22 cellular contexts compared by ENCODE assay signal in the genomic region with DNA sequence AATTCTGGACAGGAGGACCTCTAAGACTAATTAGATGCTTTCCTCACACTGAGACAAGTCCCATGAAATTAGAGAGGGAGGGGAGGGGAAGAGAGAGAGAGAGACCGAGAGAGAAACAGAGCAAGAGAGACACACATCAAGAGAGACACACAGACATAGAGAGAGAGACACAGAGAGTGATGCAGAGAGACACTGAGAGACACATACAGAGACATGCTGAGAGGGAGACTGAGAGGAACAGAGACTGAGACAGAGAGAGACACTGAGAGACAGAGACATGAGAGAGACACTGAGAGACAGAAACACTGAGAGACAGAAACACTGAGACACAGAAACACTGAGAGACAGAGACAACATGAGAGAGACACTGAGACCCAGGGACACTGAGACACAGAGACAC.
"Had no signal": no experiment of that assay in that cellular context is flagged by ENCODE, and none has a peak within 500 bp of the region (broad histone marks: within the 10 kb centered on the region; RNA-seq: fewer than 3 reads in every experiment).

No MANE protein-coding gene starts in this region.

- H3K9me3 ChIP-seq: stomach, suprapubic skin, tibial nerve had no signal

- H3K27me3 Mint-ChIP-seq: activated T-cell treated with anti-CD3 and anti-CD28 coated beads, Interleukin-2, amount 50 U/mL, for 24 hours had no signal

- H3K27ac ChIP-seq: cardiac muscle cell, suprapubic skin had no signal

- DNase-seq: activated CD4-positive, alpha-beta T cell treated with anti-CD3 and anti-CD28 coated beads for 36 hours; activated CD4-positive, alpha-beta T cell treated with anti-CD3 and anti-CD28 coated beads, Interleukin-2, amount 50 U/mL, for 48 hours; activated CD4-positive, CD25-positive, alpha-beta regulatory T cell; activated CD8-positive, alpha-beta memory T cell treated with anti-CD3 and anti-CD28 coated beads, Interleukin-2, amount 50 U/mL, for 48 hours; activated T-cell treated with anti-CD3 and anti-CD28 coated beads, Interleukin-2, amount 50 U/mL, for 24 hours; anterior cingulate cortex; foreskin fibroblast; head of caudate nucleus; hippocampal formation; left cardiac atrium; naive thymus-derived CD4-positive, alpha-beta T cell; small intestine; stimulated activated CD4-positive, alpha-beta T cell treated with anti-CD3 and anti-CD28 coated beads, Interleukin-4, amount 100 ng/mL, for 24 hours; stomach had no signal

- H3K36me3 ChIP-seq: cardiac muscle cell, stomach, suprapubic skin, tibial nerve had no signal

- H3K4me3 ChIP-seq: cardiac muscle cell, stomach, suprapubic skin, tibial nerve had no signal

- H3K36me3 Mint-ChIP-seq: activated naive CD4-positive, alpha-beta T cell treated with anti-CD3 and anti-CD28 coated beads, Interleukin-2, amount 50 U/mL, for 72 hours; brain; mesothelial cell of epicardium; stimulated activated effector memory CD8-positive, alpha-beta T cell treated with anti-CD3 and anti-CD28 coated beads, Interleukin-12 subunit alpha, Interleukin-12 subunit beta, amount 100 ng/mL, for 72 hours had no signal

- H3K27me3 ChIP-seq: cardiac muscle cell, suprapubic skin, tibial nerve had no signal

- H3K27ac Mint-ChIP-seq: activated CD4-positive, alpha-beta T cell treated with anti-CD3 and anti-CD28 coated beads for 36 hours; activated naive CD4-positive, alpha-beta T cell treated with anti-CD3 and anti-CD28 coated beads, Interleukin-2, amount 50 U/mL, for 72 hours; activated T-cell treated with anti-CD3 and anti-CD28 coated beads, Interleukin-2, amount 50 U/mL, for 24 hours; activated T-helper 2 cell treated with anti-CD3 and anti-CD28 coated beads, Interferon-gamma antibody, Interleukin-2, Interleukin-4, amounts not matched to agents 10 μg/mL and 5 μg/mL and 100 μg/mL, durations not matched to agents 14 hours and 24 hours and 36 hours; mesothelial cell of epicardium; stimulated activated effector memory CD8-positive, alpha-beta T cell treated with anti-CD3 and anti-CD28 coated beads, Interleukin-12 subunit alpha, Interleukin-12 subunit beta, amount 100 ng/mL, for 72 hours had no signal

- H3K9me3 Mint-ChIP-seq: activated naive CD4-positive, alpha-beta T cell treated with anti-CD3 and anti-CD28 coated beads, Interleukin-2, amount 50 U/mL, for 72 hours; activated T-cell treated with anti-CD3 and anti-CD28 coated beads, Interleukin-2, amount 50 U/mL, for 24 hours; activated T-helper 2 cell treated with anti-CD3 and anti-CD28 coated beads, Interferon-gamma antibody, Interleukin-2, Interleukin-4, amounts not matched to agents 10 μg/mL and 5 μg/mL and 100 μg/mL, durations not matched to agents 14 hours and 24 hours and 36 hours; mesothelial cell of epicardium; stimulated activated effector memory CD8-positive, alpha-beta T cell treated with anti-CD3 and anti-CD28 coated beads, Interleukin-12 subunit alpha, Interleukin-12 subunit beta, amount 100 ng/mL, for 72 hours had no signal

- H3K4me3 Mint-ChIP-seq: activated CD4-positive, alpha-beta T cell treated with anti-CD3 and anti-CD28 coated beads for 36 hours; activated T-cell treated with anti-CD3 and anti-CD28 coated beads, Interleukin-2, amount 50 U/mL, for 24 hours; brain; mesothelial cell of epicardium; naive thymus-derived CD4-positive, alpha-beta T cell; stimulated activated effector memory CD8-positive, alpha-beta T cell treated with anti-CD3 and anti-CD28 coated beads, Interleukin-12 subunit alpha, Interleukin-12 subunit beta, amount 100 ng/mL, for 72 hours had no signal
